8 cellular contexts compared by ENCODE assay signal in genomic region chr9:128724744-128725211, GRCh38. TPM values are rescaled to one million over a fixed set of nuclear protein-coding genes. Genes with fewer than 3 reads are reported as not detected.
DNase-seq lines count a peak whose midpoint lies in the region; ATAC-seq and TF ChIP-seq lines count a peak whose summit lies in the region.

No MANE protein-coding gene starts in this region.

- peak overlapping the region; percentile 31 for H3K27ac ChIP-seq in muscle layer of duodenum (ENCODE audit: low read length)
- peak overlapping the region; percentile 26 for H3K27ac ChIP-seq in thymus (ENCODE audit: low read depth)

- H3K9me3 Mint-ChIP-seq in activated T-helper 1 cell treated with anti-CD3 and anti-CD28 coated beads, Interleukin-12 subunit alpha, Interleukin-12 subunit beta, Interleukin-2, Interleukin-4 antibody, amounts not matched to agents 30 ng/mL and 10 ng/mL and 1 ng/mL, durations not matched to agents 14 hours and 24 hours and 36 hours = no peaks in the 10 kb centered on the region

- peak overlapping the region; percentile 70 for H3K4me3 ChIP-seq in fibroblast of mammary gland (ENCODE audit: control insufficient read depth, low read depth, low read length)
- peak overlapping the region; percentile 83 to 89 for H3K4me3 ChIP-seq in muscle layer of duodenum (ENCODE audit: low read depth in 1 of 2, low read length in 2 of 2)
- peak overlapping the region; percentile 68 for H3K4me3 ChIP-seq in thymus (ENCODE audit: low read length)

- H3K27me3 Mint-ChIP-seq in activated T-helper 1 cell treated with anti-CD3 and anti-CD28 coated beads, Interleukin-12 subunit alpha, Interleukin-12 subunit beta, Interleukin-2, Interleukin-4 antibody, amounts not matched to agents 30 ng/mL and 10 ng/mL and 1 ng/mL, durations not matched to agents 14 hours and 24 hours and 36 hours (ENCODE audit: insufficient read depth) = no peaks in the 10 kb centered on the region

- H3K4me1 ChIP-seq in muscle layer of duodenum (ENCODE audit: control insufficient read depth in 1 of 2, insufficient read depth in 2 of 2, low read length in 2 of 2) = peaks cover 11 to 17% of the 10 kb centered on the region in 2 donors
- H3K4me1 ChIP-seq in thymus (ENCODE audit: control insufficient read depth, insufficient read depth, low read length) = peaks cover 35% of the 10 kb centered on the region

- H3K9me3 ChIP-seq in muscle layer of duodenum (ENCODE audit: control insufficient read depth in 1 of 2, low read length in 2 of 2) = no peaks in the 10 kb centered on the region
- no peaks in the 10 kb centered on the region for H3K9me3 ChIP-seq in thymus (ENCODE audit: control insufficient read depth)

- 55% methylated on average over 10 of the region's 10 CpGs for WGBS in thymus

- H3K27me3 ChIP-seq in muscle layer of duodenum (ENCODE audit: low read depth, low read length) (no peaks in the 10 kb centered on the region), thymus (ENCODE audit: control insufficient read depth, insufficient read depth) (no peaks in the 10 kb centered on the region)

- intact Hi-C loops in activated T-helper 1 cell treated with anti-CD3 and anti-CD28 coated beads, Interleukin-12 subunit alpha, Interleukin-12 subunit beta, Interleukin-2, Interleukin-4 antibody, amounts not matched to agents 30 ng/mL and 10 ng/mL and 1 ng/mL, durations not matched to agents 14 hours and 24 hours and 36 hours (cut with micrococcal nuclease) = loop anchor here (1.0 to 10.0 kb wide), 12 partner anchors 22 to 353 kb away; partner anchors contain the start of genes DOLK, DYNC2I2, ENDOG and KYAT1

- no peaks in the 10 kb centered on the region for H3K36me3 ChIP-seq in muscle layer of duodenum (ENCODE audit: control insufficient read depth in 1 of 2, insufficient read depth in 2 of 2, low read length in 2 of 2)
- peaks cover 20% of the 10 kb centered on the region for H3K36me3 ChIP-seq in thymus (ENCODE audit: control insufficient read depth, insufficient read depth)

- DNase-seq in EH (ENCODE audit: low read depth) = peak; percentile 90
- DNase-seq in NCI-H774 (lab: John Stamatoyannopoulos, UW) = peak; percentile 89
- peak; percentile 20 for DNase-seq in activated T-helper 1 cell treated with anti-CD3 and anti-CD28 coated beads, Interleukin-12 subunit alpha, Interleukin-12 subunit beta, Interleukin-2, Interleukin-4 antibody, amounts not matched to agents 30 ng/mL and 10 ng/mL and 1 ng/mL, durations not matched to agents 14 hours and 24 hours and 36 hours (ENCODE audit: low spot score)
- peak; percentile 92 for DNase-seq in fibroblast of mammary gland (ENCODE audit: low read depth)

- peak; percentile 4 for TF ChIP-seq CTCF in fibroblast of mammary gland (conservative IDR thresholded peaks at IDR 0.05; ENCODE audit: control insufficient read depth, insufficient read depth, low read depth, low read length)

- peak overlapping the region; percentile 92 for H3K4me3 Mint-ChIP-seq in activated T-helper 1 cell treated with anti-CD3 and anti-CD28 coated beads, Interleukin-12 subunit alpha, Interleukin-12 subunit beta, Interleukin-2, Interleukin-4 antibody, amounts not matched to agents 30 ng/mL and 10 ng/mL and 1 ng/mL, durations not matched to agents 14 hours and 24 hours and 36 hours

- H3K4me1 Mint-ChIP-seq in activated T-helper 1 cell treated with anti-CD3 and anti-CD28 coated beads, Interleukin-12 subunit alpha, Interleukin-12 subunit beta, Interleukin-2, Interleukin-4 antibody, amounts not matched to agents 30 ng/mL and 10 ng/mL and 1 ng/mL, durations not matched to agents 14 hours and 24 hours and 36 hours (ENCODE audit: low read depth) = peaks cover 42% of the 10 kb centered on the region

- H3K27ac Mint-ChIP-seq in activated T-helper 1 cell treated with anti-CD3 and anti-CD28 coated beads, Interleukin-12 subunit alpha, Interleukin-12 subunit beta, Interleukin-2, Interleukin-4 antibody, amounts not matched to agents 30 ng/mL and 10 ng/mL and 1 ng/mL, durations not matched to agents 14 hours and 24 hours and 36 hours = peak overlapping the region; percentile 80

- ATAC-seq in HG02943 (IDR thresholded peaks at IDR 0.05; ENCODE audit: low read depth, unreplicated experiment) (peak; percentile 4), GM21390 (IDR thresholded peaks at IDR 0.05; ENCODE audit: unreplicated experiment) (no peak)

- H3K36me3 Mint-ChIP-seq in activated T-helper 1 cell treated with anti-CD3 and anti-CD28 coated beads, Interleukin-12 subunit alpha, Interleukin-12 subunit beta, Interleukin-2, Interleukin-4 antibody, amounts not matched to agents 30 ng/mL and 10 ng/mL and 1 ng/mL, durations not matched to agents 14 hours and 24 hours and 36 hours (ENCODE audit: low read depth) = peaks cover 2% of the 10 kb centered on the region

RNA-seq across cellular contexts. Expression of gene ZDHHC12, which starts 0.9 kb away (rescaled TPM):
- total RNA-seq in activated T-helper 1 cell treated with anti-CD3 and anti-CD28 coated beads, Interleukin-12 subunit alpha, Interleukin-12 subunit beta, Interleukin-2, Interleukin-4 antibody, amounts not matched to agents 30 ng/mL and 10 ng/mL and 1 ng/mL, durations not matched to agents 14 hours and 24 hours and 36 hours = 51.7 and 54.4 TPM in 2 replicates
- 46.4 TPM for polyA plus RNA-seq in thymus

RNA-seq across cellular contexts. Expression of gene PKN3, which starts 22.5 kb away (rescaled TPM):
- total RNA-seq in activated T-helper 1 cell treated with anti-CD3 and anti-CD28 coated beads, Interleukin-12 subunit alpha, Interleukin-12 subunit beta, Interleukin-2, Interleukin-4 antibody, amounts not matched to agents 30 ng/mL and 10 ng/mL and 1 ng/mL, durations not matched to agents 14 hours and 24 hours and 36 hours = 17.7 and 19.3 TPM in 2 replicates
- 10.4 TPM for polyA plus RNA-seq in thymus

RNA-seq across cellular contexts. Expression of gene SET, which starts 35.8 kb away (rescaled TPM):
- total RNA-seq in activated T-helper 1 cell treated with anti-CD3 and anti-CD28 coated beads, Interleukin-12 subunit alpha, Interleukin-12 subunit beta, Interleukin-2, Interleukin-4 antibody, amounts not matched to agents 30 ng/mL and 10 ng/mL and 1 ng/mL, durations not matched to agents 14 hours and 24 hours and 36 hours = 775 and 795 TPM in 2 replicates
- 177 TPM for polyA plus RNA-seq in thymus

RNA-seq across cellular contexts. Expression of gene ZER1, which starts 46.9 kb away (rescaled TPM):
- total RNA-seq in activated T-helper 1 cell treated with anti-CD3 and anti-CD28 coated beads, Interleukin-12 subunit alpha, Interleukin-12 subunit beta, Interleukin-2, Interleukin-4 antibody, amounts not matched to agents 30 ng/mL and 10 ng/mL and 1 ng/mL, durations not matched to agents 14 hours and 24 hours and 36 hours = 21.1 and 21.5 TPM in 2 replicates
- 23.0 TPM for polyA plus RNA-seq in thymus

Comparison
In these comparisons a context has a peak if more than half of its experiments do, and no peak if none do; other contexts are left out.
1. DNase-seq: peak in every context shown above with its lines; median percentile 92 in fibroblast of mammary gland; 90 in EH; 89 in NCI-H774; 20 in activated T-helper 1 cell treated with anti-CD3 and anti-CD28 coated beads, Interleukin-12 subunit alpha, Interleukin-12 subunit beta, Interleukin-2, Interleukin-4 antibody, amounts not matched to agents 30 ng/mL and 10 ng/mL and 1 ng/mL, durations not matched to agents 14 hours and 24 hours and 36 hours.